20 cellular contexts compared by ENCODE assay signal in genomic region chr4:101031971-101032370, GRCh38.
"Had no signal": no experiment of that assay in that cellular context is flagged by ENCODE, and none has a peak within 500 bp of the region (broad histone marks: within the 10 kb centered on the region; RNA-seq: fewer than 3 reads in every experiment).

No MANE protein-coding gene starts in this region.

- H3K9me3 Mint-ChIP-seq: activated CD4-positive, alpha-beta memory T cell treated with anti-CD3 and anti-CD28 coated beads for 36 hours; activated naive CD4-positive, alpha-beta T cell treated with anti-CD3 and anti-CD28 coated beads, Interleukin-2, amount 50 U/mL, for 72 hours; activated T-helper 1 cell treated with anti-CD3 and anti-CD28 coated beads, Interleukin-12 subunit alpha, Interleukin-12 subunit beta, Interleukin-2, Interleukin-4 antibody, amounts not matched to agents 30 ng/mL and 10 ng/mL and 1 ng/mL, durations not matched to agents 14 hours and 24 hours and 36 hours; naive thymus-derived CD8-positive, alpha-beta T cell; stimulated activated effector memory CD8-positive, alpha-beta T cell treated with anti-CD3 and anti-CD28 coated beads, Interleukin-12 subunit alpha, Interleukin-12 subunit beta, amount 100 ng/mL, for 72 hours; T-helper 2 cell treated with Interferon-gamma antibody and Interleukin-4, amounts not matched to agents 5 μg/mL and 100 μg/mL, for 36 hours had no signal

- H3K4me3 Mint-ChIP-seq: activated CD4-positive, alpha-beta memory T cell treated with anti-CD3 and anti-CD28 coated beads for 36 hours; activated T-helper 1 cell treated with anti-CD3 and anti-CD28 coated beads, Interleukin-12 subunit alpha, Interleukin-12 subunit beta, Interleukin-2, Interleukin-4 antibody, amounts not matched to agents 30 ng/mL and 10 ng/mL and 1 ng/mL, durations not matched to agents 14 hours and 24 hours and 36 hours; naive thymus-derived CD8-positive, alpha-beta T cell; stimulated activated effector memory CD8-positive, alpha-beta T cell treated with anti-CD3 and anti-CD28 coated beads, Interleukin-12 subunit alpha, Interleukin-12 subunit beta, amount 100 ng/mL, for 72 hours; T-helper 2 cell treated with Interferon-gamma antibody and Interleukin-4, amounts not matched to agents 5 μg/mL and 100 μg/mL, for 36 hours had no signal

- H3K4me3 ChIP-seq: smooth muscle cell, testis, upper lobe of left lung had no signal

- DNase-seq: activated CD4-positive, alpha-beta memory T cell treated with anti-CD3 and anti-CD28 coated beads for 36 hours; activated CD4-positive, alpha-beta T cell treated with anti-CD3 and anti-CD28 coated beads for 4 hours; activated gamma-delta T cell treated with Interleukin-2 at 50 U/mL for 16 hours; activated T-cell treated with anti-CD3 and anti-CD28 coated beads for 4 hours; dermis blood vessel endothelial cell; foreskin keratinocyte; hippocampal formation; left cardiac atrium; naive thymus-derived CD8-positive, alpha-beta T cell; stimulated activated CD4-positive, alpha-beta T cell treated with anti-CD3 and anti-CD28 coated beads, Interleukin-4, amount 100 ng/mL, for 1 hour; testis; upper lobe of left lung had no signal

- H3K4me1 ChIP-seq: foreskin keratinocyte, parathyroid adenoma, testis, upper lobe of left lung had no signal

- H3K27me3 Mint-ChIP-seq: activated CD4-positive, alpha-beta memory T cell treated with anti-CD3 and anti-CD28 coated beads for 36 hours; naive thymus-derived CD8-positive, alpha-beta T cell had no signal

- H3K27ac Mint-ChIP-seq: activated CD4-positive, alpha-beta memory T cell treated with anti-CD3 and anti-CD28 coated beads for 36 hours; activated naive CD4-positive, alpha-beta T cell treated with anti-CD3 and anti-CD28 coated beads, Interleukin-2, amount 50 U/mL, for 72 hours; activated T-helper 1 cell treated with anti-CD3 and anti-CD28 coated beads, Interleukin-12 subunit alpha, Interleukin-12 subunit beta, Interleukin-2, Interleukin-4 antibody, amounts not matched to agents 30 ng/mL and 10 ng/mL and 1 ng/mL, durations not matched to agents 14 hours and 24 hours and 36 hours; naive thymus-derived CD8-positive, alpha-beta T cell; stimulated activated effector memory CD8-positive, alpha-beta T cell treated with anti-CD3 and anti-CD28 coated beads, Interleukin-12 subunit alpha, Interleukin-12 subunit beta, amount 100 ng/mL, for 72 hours; T-helper 2 cell treated with Interferon-gamma antibody and Interleukin-4, amounts not matched to agents 5 μg/mL and 100 μg/mL, for 36 hours had no signal

- H3K9me3 ChIP-seq: neutrophil, testis, upper lobe of left lung had no signal

- ATAC-seq: activated naive CD4-positive, alpha-beta T cell treated with anti-CD3 and anti-CD28 coated beads, Interleukin-2, amount 50 U/mL, for 72 hours; foreskin keratinocyte; left cardiac atrium; naive thymus-derived CD8-positive, alpha-beta T cell; sciatic nerve; stimulated activated effector memory CD8-positive, alpha-beta T cell treated with anti-CD3 and anti-CD28 coated beads, Interleukin-12 subunit alpha, Interleukin-12 subunit beta, amount 100 ng/mL, for 72 hours had no signal

- H3K27me3 ChIP-seq: foreskin keratinocyte, neutrophil, testis, upper lobe of left lung had no signal

- H3K9ac ChIP-seq: parathyroid adenoma had no signal

- H3K27ac ChIP-seq: foreskin keratinocyte, neutrophil, parathyroid adenoma, testis, upper lobe of left lung had no signal
